Comparison of ENCODE assay signal across 8 cellular contexts in genomic region chr15:41585140-41586047, GRCh38. TPM values are rescaled to one million over a fixed set of nuclear protein-coding genes. Genes with fewer than 3 reads are reported as not detected.
DNase-seq lines count a peak whose midpoint lies in the region; ATAC-seq and TF ChIP-seq lines count a peak whose summit lies in the region.

No MANE protein-coding gene starts in this region.

- H3K36me3 ChIP-seq in Panc1 (ENCODE audit: control insufficient read depth, insufficient read depth, low read length) (no peaks in the 10 kb centered on the region), adrenal gland (replicated peaks in 1 of 2) (no peaks in the 10 kb centered on the region), psoas muscle (ENCODE audit: insufficient read depth in 1 of 2, low read depth in 1 of 2) (no peaks in the 10 kb centered on the region)

- peak overlapping the region; percentile 88 for H3K27ac ChIP-seq in Panc1 (ENCODE audit: low read length)
- H3K27ac ChIP-seq in adrenal gland: peak overlapping the region in 4 of 5 donors; percentile 42 to 79 (median 63)
- H3K27ac ChIP-seq in right cardiac atrium (ENCODE audit: low read length): no peak overlapping the region
- H3K27ac ChIP-seq in psoas muscle: peak overlapping the region; percentile 25

- no peaks in the 10 kb centered on the region for H3K9me3 ChIP-seq in Panc1 (ENCODE audit: control insufficient read depth, insufficient read depth, low read depth, low read length)
- H3K9me3 ChIP-seq in adrenal gland (replicated peaks in 1 of 3): no peaks in the 10 kb centered on the region
- H3K9me3 ChIP-seq in right cardiac atrium (ENCODE audit: control insufficient read depth, low read length): no peaks in the 10 kb centered on the region
- no peaks in the 10 kb centered on the region for H3K9me3 ChIP-seq in psoas muscle

- peak overlapping the region; percentile 43 to 76 for H3K4me3 ChIP-seq in Panc1 (ENCODE audit: low read depth in 2 of 2, low read length in 2 of 2)
- peak overlapping the region in 3 of 4 donors; percentile 5 to 61 (median 25) for H3K4me3 ChIP-seq in adrenal gland
- H3K4me3 ChIP-seq in right cardiac atrium (ENCODE audit: low read length): peak overlapping the region; percentile 46
- H3K4me3 ChIP-seq in psoas muscle: peak overlapping the region; percentile 65

- in situ Hi-C loops in Panc1 (cut with HindIII; ENCODE audit: low pct_unique_long_range_greater_than_20kb, low sequenced_read_pairs): loop anchor here (10.0 kb wide), 1 partner anchor 79 kb away; the partner anchor contains the start of gene MGA

- TF ChIP-seq CTCF in Panc1 (IDR thresholded peaks at IDR 0.05) (peak; percentile 68), adrenal gland (IDR thresholded peaks at IDR 0.05) (peak in 5 of 6 experiments; percentile 44 to 71 (median 52)), psoas muscle (IDR thresholded peaks at IDR 0.05) (peak; percentile 40)

- POLR2A ChIA-PET in Panc1 (lab: Charles Lee): no interaction called here

- H3K4me1 ChIP-seq in Panc1 (ENCODE audit: control insufficient read depth, insufficient read depth, low read length): no peaks in the 10 kb centered on the region
- peaks cover 0 to 15% of the 10 kb centered on the region in 2 donors for H3K4me1 ChIP-seq in adrenal gland (replicated peaks in 1 of 2)
- H3K4me1 ChIP-seq in right cardiac atrium (ENCODE audit: control insufficient read depth, insufficient read depth, low read length): no peaks in the 10 kb centered on the region
- H3K4me1 ChIP-seq in psoas muscle: no peaks in the 10 kb centered on the region

- DNase-seq in DMS 273 (lab: John Stamatoyannopoulos, UW; ENCODE audit: unreplicated experiment) (peak; percentile 77), Panc1 (ENCODE audit: low read depth, low spot score) (peak; percentile 20), adrenal gland (peak; percentile 52 to 72 (median 68)), right cardiac atrium (peak; percentile 67 to 86 (median 78)), psoas muscle (peak; percentile 62 to 69), GF-D8 (lab: John Stamatoyannopoulos, UW) (no peak)

- TF ChIP-seq POLR2A in adrenal gland (IDR thresholded peaks at IDR 0.05): no peak

- peak; percentile 91 for ATAC-seq in Panc1
- ATAC-seq in right cardiac atrium: peak; percentile 88 to 90
- peak; percentile 77 to 94 (median 86) for ATAC-seq in psoas muscle
- no peak for ATAC-seq in HG02571 (IDR thresholded peaks at IDR 0.05; ENCODE audit: unreplicated experiment)
- ATAC-seq in HG02642 (IDR thresholded peaks at IDR 0.05; ENCODE audit: poor library complexity, unreplicated experiment): no peak

- WGBS in adrenal gland, 4 donors: 0 to 10% (median 5%) methylated on average over 17 to 78 of the region's 78 CpGs
- 3% methylated on average over 78 of the region's 78 CpGs for WGBS in right cardiac atrium
- WGBS in psoas muscle, 3 donors: 2 to 4% (median 3%) methylated on average over 61 to 78 of the region's 78 CpGs

- CTCF ChIA-PET in Panc1 (lab: Charles Lee): interaction anchor here (0.6 to 1.1 kb wide), 7 partner anchors 19 to 314 kb away, joined by 3 to 5 read pairs (median 3); no protein-coding TSS in a partner anchor

- BruUV-seq in Panc1 (replicated peaks; lab: Mats Ljungman, UMichigan): no TSS peak

- intact Hi-C loops in Panc1 (cut with micrococcal nuclease; ENCODE audit: unreplicated experiment): no loop called here
- intact Hi-C loops in adrenal gland (cut with DNase I): no loop called here
- intact Hi-C loops in right cardiac atrium (cut with DNase I): no loop called here
- intact Hi-C loops in psoas muscle (cut with DNase I): no loop called here

- H3K27me3 ChIP-seq in Panc1 (ENCODE audit: control insufficient read depth, insufficient read depth, low read length) (no peaks in the 10 kb centered on the region), adrenal gland (no peaks in the 10 kb centered on the region), right cardiac atrium (ENCODE audit: control insufficient read depth, insufficient read depth) (no peaks in the 10 kb centered on the region), psoas muscle (ENCODE audit: insufficient read depth in 3 of 3, low read length in 2 of 3) (no peaks in the 10 kb centered on the region)

RNA-seq across cellular contexts. Expression of gene TYRO3, which starts 26.4 kb away (rescaled TPM):
- total RNA-seq in Panc1 (2021; ENCODE audit: unreplicated experiment): 41.7 TPM
- polyA plus RNA-seq in Panc1 (2012; ENCODE audit: insufficient read length): 36.7 TPM
- 10 to 100 TPM in 6 of 8 donors, 1 to 10 TPM in 2; 9.0 to 23.1 (median 16.9) TPM for total RNA-seq in adrenal gland
- polyA plus RNA-seq in adrenal gland: 10 to 100 TPM in 2 of 3 donors, 1 to 10 TPM in 1; 8.8 to 19.0 (median 12.3) TPM
- total RNA-seq in right cardiac atrium: 10 to 100 TPM in 1 of 4 donors, 1 to 10 TPM in 3; 5.4 to 11.3 (median 7.0) TPM
- 6.8 TPM for polyA plus RNA-seq in right cardiac atrium
- 1 to 10 TPM; 1.6 to 5.6 (median 2.4) TPM for total RNA-seq in psoas muscle
- 1 to 10 TPM; 4.6 to 5.8 (median 4.8) TPM for polyA plus RNA-seq in psoas muscle

RNA-seq across cellular contexts. Expression of gene RPAP1, which starts 41.3 kb away (rescaled TPM):
- total RNA-seq in Panc1 (2021; ENCODE audit: unreplicated experiment) (53.5 TPM), adrenal gland (10 to 100 TPM; 18.6 to 44.5 (median 32.0) TPM), right cardiac atrium (10 to 100 TPM; 19.2 to 25.3 (median 19.8) TPM), psoas muscle (10 to 100 TPM; 36.9 to 43.7 (median 40.9) TPM)
- 36.6 TPM for polyA plus RNA-seq in Panc1 (2012; ENCODE audit: insufficient read length)
- polyA plus RNA-seq in adrenal gland (10 to 100 TPM; 13.0 to 25.3 (median 15.6) TPM), right cardiac atrium (10.1 TPM), psoas muscle (10 to 100 TPM; 16.6 to 33.8 (median 31.7) TPM)

Comparison
In these comparisons a context has a peak if more than half of its experiments do, and no peak if none do; other contexts are left out.
1. ATAC-seq: peak in Panc1 (single experiment), right cardiac atrium (2 of 2) and psoas muscle (4 of 4); none in HG02571 (single experiment) and HG02642 (single experiment).
2. Peak in every context shown above with its lines, with median percentiles within 50 percentile points of each other: H3K4me3 ChIP-seq and CTCF ChIP-seq.